ENCODE assay signal across 8 cellular contexts in genomic region chr2:200962821-200963128, GRCh38. TPM values are rescaled to one million over a fixed set of nuclear protein-coding genes. Genes with fewer than 3 reads are reported as not detected.
A peak's percentile ranks its signal among the peaks of the same experiment; 100 is the strongest.
DNase-seq lines count a peak whose midpoint lies in the region; ATAC-seq and TF ChIP-seq lines count a peak whose summit lies in the region.

No MANE protein-coding gene starts in this region.

- peak overlapping the region; percentile 99 for H3K4me3 Mint-ChIP-seq in activated naive CD8-positive, alpha-beta T cell
- peak overlapping the region; percentile 92 to 95 for H3K4me3 Mint-ChIP-seq in stimulated activated naive CD8-positive, alpha-beta T cell treated with anti-CD3 and anti-CD28 coated beads, Interleukin-15, amount 100 ng/mL, for 72 hours

- TF ChIP-seq CTCF in 22Rv1 (IDR thresholded peaks at IDR 0.05) = no peak

- no peaks in the 10 kb centered on the region for H3K9me3 Mint-ChIP-seq in activated naive CD8-positive, alpha-beta T cell (ENCODE audit: low read depth)
- H3K9me3 Mint-ChIP-seq in stimulated activated naive CD8-positive, alpha-beta T cell treated with anti-CD3 and anti-CD28 coated beads, Interleukin-15, amount 100 ng/mL, for 72 hours = no peaks in the 10 kb centered on the region

- H3K27ac ChIP-seq in 22Rv1 (peak overlapping the region; percentile 82), iPS-20b (ENCODE audit: low read length) (peak overlapping the region; percentile 58)

- DNase-seq in stimulated activated naive CD8-positive, alpha-beta T cell treated with anti-CD3 and anti-CD28 coated beads, Interleukin-15, amount 100 ng/mL, for 72 hours = no peak
- DNase-seq in HT-29 (ENCODE audit: low spot score) (no peak), NCI-H1436 treated with DMSO at 0.1 percent for 48 hours (lab: John Stamatoyannopoulos, UW) (no peak)

- no peaks in the 10 kb centered on the region for H3K27me3 Mint-ChIP-seq in activated naive CD8-positive, alpha-beta T cell
- no peaks in the 10 kb centered on the region for H3K27me3 Mint-ChIP-seq in stimulated activated naive CD8-positive, alpha-beta T cell treated with anti-CD3 and anti-CD28 coated beads, Interleukin-15, amount 100 ng/mL, for 72 hours

- H3K9ac ChIP-seq in iPS-20b (ENCODE audit: low read depth, low read length) = peak overlapping the region; percentile 94

- peaks cover 10% of the 10 kb centered on the region; the same call in 1 of the 2 replicates for H3K4me1 ChIP-seq in iPS-20b (ENCODE audit: insufficient read depth, low read length)

- peak overlapping the region; percentile 99 for H3K4me3 ChIP-seq in iPS-20b (ENCODE audit: low read length)

- H3K36me3 Mint-ChIP-seq in activated naive CD8-positive, alpha-beta T cell = peaks cover 3% of the 10 kb centered on the region

- ATAC-seq in GM18870 (IDR thresholded peaks at IDR 0.05; ENCODE audit: unreplicated experiment) (peak; percentile 20), HG03135 (IDR thresholded peaks at IDR 0.05; ENCODE audit: unreplicated experiment) (peak; percentile 18)
- ATAC-seq in stimulated activated naive CD8-positive, alpha-beta T cell treated with anti-CD3 and anti-CD28 coated beads, Interleukin-15, amount 100 ng/mL, for 72 hours = peak; percentile 38

- H3K27ac Mint-ChIP-seq in activated naive CD8-positive, alpha-beta T cell = peak overlapping the region; percentile 96
- H3K27ac Mint-ChIP-seq in stimulated activated naive CD8-positive, alpha-beta T cell treated with anti-CD3 and anti-CD28 coated beads, Interleukin-15, amount 100 ng/mL, for 72 hours = peak overlapping the region; percentile 98 to 99

- H3K9me3 ChIP-seq in iPS-20b (ENCODE audit: insufficient read depth, low read depth, low read length) = no peaks in the 10 kb centered on the region

- peaks cover 31% of the 10 kb centered on the region for H3K36me3 ChIP-seq in iPS-20b (ENCODE audit: insufficient read depth, low read depth, low read length)

- H3K27me3 ChIP-seq in iPS-20b (ENCODE audit: insufficient read depth, low read length) = no peaks in the 10 kb centered on the region

- H3K4me1 Mint-ChIP-seq in activated naive CD8-positive, alpha-beta T cell (ENCODE audit: low read depth) = peaks cover 54% of the 10 kb centered on the region
- H3K4me1 Mint-ChIP-seq in stimulated activated naive CD8-positive, alpha-beta T cell treated with anti-CD3 and anti-CD28 coated beads, Interleukin-15, amount 100 ng/mL, for 72 hours = peaks cover 60% of the 10 kb centered on the region

RNA-seq across cellular contexts. Expression of gene ORC2, which starts 0.7 kb away (rescaled TPM):
- 8.8 and 11.0 TPM in 2 replicates for total RNA-seq in HT-29 (2014; rRNA removed; shearing (Covaris generic))
